22 cellular contexts compared by ENCODE assay signal in the genomic region with DNA sequence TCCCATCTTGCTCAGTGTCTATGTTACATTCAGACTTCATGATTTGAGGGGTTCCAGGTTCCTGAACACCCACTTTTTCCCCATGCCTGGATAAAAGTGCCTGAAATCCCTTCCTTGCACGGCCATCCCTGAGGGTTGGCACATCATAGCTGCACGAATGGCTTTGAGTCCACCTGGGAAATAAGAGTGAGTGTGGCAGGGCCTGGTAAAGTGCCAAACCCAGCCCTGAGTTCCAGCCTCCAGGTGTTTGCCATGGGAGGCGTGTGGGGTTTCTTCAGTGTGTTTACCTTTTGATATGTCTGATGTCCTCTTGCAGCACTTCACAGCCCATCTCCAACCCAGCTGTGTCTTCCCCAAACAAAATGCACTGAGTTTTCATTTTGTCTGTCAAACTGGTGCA.
"Had no signal": no experiment of that assay in that cellular context is flagged by ENCODE, and none has a peak within 500 bp of the region (broad histone marks: within the 10 kb centered on the region; RNA-seq: fewer than 3 reads in every experiment).

No MANE protein-coding gene starts in this region.

- H3K9me3 Mint-ChIP-seq: activated naive CD8-positive, alpha-beta T cell treated with anti-CD3 and anti-CD28 coated beads for 36 hours; activated T-cell treated with anti-CD3 and anti-CD28 coated beads, Interleukin-2, amount 50 U/mL, for 4 hours; activated T-helper 2 cell treated with anti-CD3 and anti-CD28 coated beads, Interferon-gamma antibody, Interleukin-2, Interleukin-4, amounts not matched to agents 10 μg/mL and 5 μg/mL and 100 μg/mL, durations not matched to agents 14 hours and 24 hours and 36 hours; central memory CD8-positive, alpha-beta T cell; memory B cell; stimulated activated effector memory CD8-positive, alpha-beta T cell treated with anti-CD3 and anti-CD28 coated beads, Interleukin-12 subunit alpha, Interleukin-12 subunit beta, amount 100 ng/mL, for 72 hours had no signal

- H3K4me1 Mint-ChIP-seq: activated naive CD8-positive, alpha-beta T cell treated with anti-CD3 and anti-CD28 coated beads for 36 hours; central memory CD8-positive, alpha-beta T cell; memory B cell; nephron; stimulated activated effector memory CD8-positive, alpha-beta T cell treated with anti-CD3 and anti-CD28 coated beads, Interleukin-12 subunit alpha, Interleukin-12 subunit beta, amount 100 ng/mL, for 72 hours; stimulated activated naive CD8-positive, alpha-beta T cell treated with anti-CD3 and anti-CD28 coated beads, Interleukin-15, amount 100 ng/mL, for 72 hours; WTC11 had no signal

- DNase-seq: activated CD4-positive, alpha-beta T cell treated with anti-CD3 and anti-CD28 coated beads, Interleukin-2, amount 50 U/mL, for 4 hours; activated CD8-positive, alpha-beta memory T cell treated with anti-CD3 and anti-CD28 coated beads, Interleukin-2, amount 50 U/mL, for 48 hours; activated naive CD4-positive, alpha-beta T cell treated with Interleukin-2 at 50 U/mL for 16 hours; activated naive CD8-positive, alpha-beta T cell treated with anti-CD3 and anti-CD28 coated beads for 36 hours; activated T-cell treated with anti-CD3 and anti-CD28 coated beads, Interleukin-2, amount 50 U/mL, for 4 hours; cortex of kidney; heart left ventricle; pancreas; right cardiac atrium; stimulated activated CD4-positive, alpha-beta T cell treated with anti-CD3 and anti-CD28 coated beads, Interleukin-1b, Interleukin-23, amount 100 ng/mL, for 48 hours; stimulated activated naive CD8-positive, alpha-beta T cell treated with anti-CD3 and anti-CD28 coated beads, Interleukin-15, amount 100 ng/mL, for 72 hours had no signal

- H3K36me3 ChIP-seq: heart left ventricle, pancreas, suprapubic skin, vagina had no signal

- H3K4me3 ChIP-seq: heart left ventricle, pancreas, suprapubic skin, vagina had no signal

- H3K27me3 ChIP-seq: pancreas, suprapubic skin, vagina had no signal

- ATAC-seq: activated T-cell treated with anti-CD3 and anti-CD28 coated beads, Interleukin-2, amount 50 U/mL, for 4 hours; heart left ventricle; pancreas; right cardiac atrium; stimulated activated effector memory CD8-positive, alpha-beta T cell treated with anti-CD3 and anti-CD28 coated beads, Interleukin-12 subunit alpha, Interleukin-12 subunit beta, amount 100 ng/mL, for 72 hours; stimulated activated naive CD8-positive, alpha-beta T cell treated with anti-CD3 and anti-CD28 coated beads, Interleukin-15, amount 100 ng/mL, for 72 hours; WTC11 had no signal

- FAIRE-seq: astrocyte, islet of Langerhans, pancreas had no signal

- H3K36me3 Mint-ChIP-seq: activated naive CD8-positive, alpha-beta T cell treated with anti-CD3 and anti-CD28 coated beads for 36 hours; memory B cell; stimulated activated effector memory CD8-positive, alpha-beta T cell treated with anti-CD3 and anti-CD28 coated beads, Interleukin-12 subunit alpha, Interleukin-12 subunit beta, amount 100 ng/mL, for 72 hours had no signal

- H3K27ac Mint-ChIP-seq: activated naive CD8-positive, alpha-beta T cell treated with anti-CD3 and anti-CD28 coated beads for 36 hours; activated T-helper 2 cell treated with anti-CD3 and anti-CD28 coated beads, Interferon-gamma antibody, Interleukin-2, Interleukin-4, amounts not matched to agents 10 μg/mL and 5 μg/mL and 100 μg/mL, durations not matched to agents 14 hours and 24 hours and 36 hours; memory B cell; nephron; stimulated activated effector memory CD8-positive, alpha-beta T cell treated with anti-CD3 and anti-CD28 coated beads, Interleukin-12 subunit alpha, Interleukin-12 subunit beta, amount 100 ng/mL, for 72 hours; stimulated activated naive CD8-positive, alpha-beta T cell treated with anti-CD3 and anti-CD28 coated beads, Interleukin-15, amount 100 ng/mL, for 72 hours; WTC11 had no signal

- H3K27me3 Mint-ChIP-seq: activated naive CD8-positive, alpha-beta T cell treated with anti-CD3 and anti-CD28 coated beads for 36 hours had no signal

- H3K9me3 ChIP-seq: pancreas, vagina had no signal

- H3K4me3 Mint-ChIP-seq: activated naive CD8-positive, alpha-beta T cell treated with anti-CD3 and anti-CD28 coated beads for 36 hours; activated T-cell treated with anti-CD3 and anti-CD28 coated beads, Interleukin-2, amount 50 U/mL, for 4 hours; central memory CD8-positive, alpha-beta T cell; memory B cell; nephron; stimulated activated effector memory CD8-positive, alpha-beta T cell treated with anti-CD3 and anti-CD28 coated beads, Interleukin-12 subunit alpha, Interleukin-12 subunit beta, amount 100 ng/mL, for 72 hours; stimulated activated naive CD8-positive, alpha-beta T cell treated with anti-CD3 and anti-CD28 coated beads, Interleukin-15, amount 100 ng/mL, for 72 hours; WTC11 had no signal

- H3K4me1 ChIP-seq: heart left ventricle, pancreas, suprapubic skin, vagina had no signal

- H3K27ac ChIP-seq: epithelial cell of prostate, heart left ventricle, pancreas, suprapubic skin, vagina had no signal
